14 cellular contexts compared by ENCODE assay signal in the genomic region with DNA sequence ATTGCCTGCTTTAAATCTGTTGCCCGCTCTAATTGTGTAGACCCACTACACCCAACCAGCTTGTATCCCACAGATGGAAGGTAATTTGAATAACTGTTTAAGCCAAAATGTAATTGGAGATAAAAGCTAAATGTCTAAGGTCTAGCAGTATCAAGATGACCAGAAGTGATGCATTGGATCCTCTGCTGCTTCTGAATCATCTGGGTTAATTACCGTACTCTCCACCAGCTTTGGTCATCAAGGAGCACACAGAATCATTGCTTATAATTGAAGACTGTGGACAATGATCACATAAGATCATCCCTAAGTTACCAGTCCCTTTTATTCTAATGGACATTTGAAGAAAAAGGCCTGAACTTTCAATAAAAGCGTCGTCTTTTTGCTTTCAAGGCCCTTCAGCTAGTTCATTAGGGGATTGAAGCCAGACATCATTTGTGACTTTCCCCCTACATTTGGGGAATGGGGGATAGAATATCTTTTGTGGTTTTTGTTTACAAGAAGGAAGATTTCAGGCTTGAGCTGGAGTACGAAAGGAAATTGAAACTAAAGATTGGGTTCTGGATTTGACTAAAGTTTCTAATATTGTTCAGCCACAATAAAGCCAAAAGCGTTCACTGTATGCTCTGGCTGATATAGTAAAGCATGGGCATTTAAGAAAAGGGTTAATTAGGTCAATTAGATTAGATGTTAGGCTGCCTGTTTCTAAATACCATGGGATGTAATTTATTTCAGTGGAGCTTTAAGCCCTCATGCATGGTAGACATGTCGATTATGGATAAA.
DNase-seq lines count a peak whose midpoint lies in the region; ATAC-seq, FAIRE-seq and TF ChIP-seq lines count a peak whose summit lies in the region.
"Had no signal": no experiment of that assay in that cellular context is flagged by ENCODE, and none has a peak within 500 bp of the region (broad histone marks: within the 10 kb centered on the region; RNA-seq: fewer than 3 reads in every experiment).

No MANE protein-coding gene starts in this region.

- BruUV-seq in MCF 10A (replicated peaks; lab: Mats Ljungman, UMichigan), result no TSS peak

- H3K9me3 ChIP-seq in CD4-positive, alpha-beta T cell (ENCODE audit: control insufficient read depth, low read length), result no peaks in the 10 kb centered on the region
- no peaks in the 10 kb centered on the region for H3K9me3 ChIP-seq in astrocyte (ENCODE audit: insufficient read depth, low read depth, low read length)
- H3K9me3 ChIP-seq: breast epithelium, Caco-2, right atrium auricular region, thoracic aorta had no signal

- H3K27me3 ChIP-seq in CD4-positive, alpha-beta T cell (ENCODE audit: control insufficient read depth, insufficient read depth, low read length), result no peaks in the 10 kb centered on the region
- H3K27me3 ChIP-seq in astrocyte (ENCODE audit: insufficient read depth, low read length), result no peaks in the 10 kb centered on the region
- H3K27me3 ChIP-seq: breast epithelium, right atrium auricular region had no signal

- H3K4me2 ChIP-seq in astrocyte (ENCODE audit: low read length), result no peak overlapping the region

- no peaks in the 10 kb centered on the region for H4K20me1 ChIP-seq in astrocyte (ENCODE audit: insufficient read depth, low read length)

- H3K4me3 ChIP-seq in astrocyte (ENCODE audit: insufficient read depth, low read depth, low read length), result no peak overlapping the region
- H3K4me3 ChIP-seq: breast epithelium, right atrium auricular region, thoracic aorta had no signal

- peaks cover 41% of the 10 kb centered on the region for H3K79me2 ChIP-seq in astrocyte (ENCODE audit: insufficient read depth, low read length)

- no peak for ATAC-seq in CD4-positive, alpha-beta T cell (ENCODE audit: poor library complexity)
- ATAC-seq in GM18870 (IDR thresholded peaks at IDR 0.05; ENCODE audit: unreplicated experiment) (peak; percentile 40), HG02885 (IDR thresholded peaks at IDR 0.05; ENCODE audit: poor library complexity, unreplicated experiment) (peak; percentile 49)

- no peak for DNase-seq in CD4-positive, alpha-beta T cell
- DNase-seq in astrocyte (ENCODE audit: low read depth) (peak; percentile 51), NCI-H748 (lab: John Stamatoyannopoulos, UW; ENCODE audit: unreplicated experiment) (no peak), MCF 10A (ENCODE audit: unreplicated experiment) (no peak), NCI-H748 treated with DMSO at 0.1 percent for 48 hours (lab: John Stamatoyannopoulos, UW) (no peak), NCI-H446 treated with DMSO at 0.1 percent for 48 hours (lab: John Stamatoyannopoulos, UW) (no peak)
- DNase-seq: Caco-2; NCI-H1105 treated with DMSO at 0.1 percent for 48 hours; NK-92 treated with Interleukin-12 subunit alpha and Interleukin-12 subunit beta, amount 100 ng/mL, for 24 hours had no signal

- no peak overlapping the region for H3K9ac ChIP-seq in astrocyte (ENCODE audit: low read length)

- intact Hi-C loops in CD4-positive, alpha-beta T cell (cut with DNase I, micrococcal nuclease), result no loop called here
- intact Hi-C loops in MCF 10A (cut with micrococcal nuclease), result loop anchor here (5.0 kb wide), 1 partner anchor 123 kb away; the partner anchor contains the start of gene CHST11

- H3K27ac ChIP-seq in CD4-positive, alpha-beta T cell (ENCODE audit: low read depth, low read length), result no peak overlapping the region
- no peak overlapping the region for H3K27ac ChIP-seq in astrocyte (ENCODE audit: low read depth, low read length)
- H3K27ac ChIP-seq: breast epithelium, thoracic aorta had no signal

- peak overlapping the region; percentile 25 for H3K27ac Mint-ChIP-seq in CD4-positive, alpha-beta T cell
- H3K27ac Mint-ChIP-seq in astrocyte (ENCODE audit: unreplicated experiment) (peak overlapping the region; percentile 77), MCF 10A (ENCODE audit: low read depth, unreplicated experiment) (no peak overlapping the region)

- POLR2A ChIA-PET in CD4-positive, alpha-beta T cell (lab: Charles Lee), result interaction anchor here (2.0 kb wide), 1 partner anchor 11 kb away, joined by 9 read pairs; no protein-coding TSS in a partner anchor
- POLR2A ChIA-PET in MCF 10A (lab: Yijun Ruan, JAX), result interaction anchor here (1.6 kb wide), 1 partner anchor 9 kb away, joined by 5 read pairs; no protein-coding TSS in a partner anchor

- H3K4me3 Mint-ChIP-seq in CD4-positive, alpha-beta T cell, result peak overlapping the region; percentile 66
- H3K4me3 Mint-ChIP-seq in astrocyte (ENCODE audit: unreplicated experiment) (no peak overlapping the region), MCF 10A (ENCODE audit: unreplicated experiment) (no peak overlapping the region)

- H2AFZ ChIP-seq in astrocyte (ENCODE audit: low read depth, low read length), result no peak overlapping the region

- no peaks in the 10 kb centered on the region for H3K36me3 Mint-ChIP-seq in CD4-positive, alpha-beta T cell (ENCODE audit: low read depth)
- no peaks in the 10 kb centered on the region for H3K36me3 Mint-ChIP-seq in astrocyte (ENCODE audit: low read depth, unreplicated experiment)
- no peaks in the 10 kb centered on the region for H3K36me3 Mint-ChIP-seq in MCF 10A (ENCODE audit: insufficient read depth, unreplicated experiment)

- peaks cover 85% of the 10 kb centered on the region for H3K4me1 Mint-ChIP-seq in CD4-positive, alpha-beta T cell (ENCODE audit: low read depth)
- H3K4me1 Mint-ChIP-seq in astrocyte (ENCODE audit: low read depth, unreplicated experiment) (peaks cover 52% of the 10 kb centered on the region), MCF 10A (ENCODE audit: insufficient read depth, unreplicated experiment) (peaks cover 8% of the 10 kb centered on the region)

- TF ChIP-seq CTCF in CD4-positive, alpha-beta T cell (IDR thresholded peaks at IDR 0.05), result no peak
- TF ChIP-seq CTCF in astrocyte (IDR thresholded peaks at IDR 0.05; ENCODE audit: insufficient read depth, low read depth, low read length) (no peak), MCF 10A (IDR thresholded peaks at IDR 0.05; ENCODE audit: unreplicated experiment) (no peak)

- CTCF ChIA-PET in CD4-positive, alpha-beta T cell (lab: Charles Lee), result interaction anchor here (1.5 kb wide), 1 partner anchor 12 kb away, joined by 5 read pairs; no protein-coding TSS in a partner anchor
- CTCF ChIA-PET in MCF 10A (lab: Yijun Ruan, JAX), result interaction anchor here (0.7 to 2.0 kb wide), 3 partner anchors 88 to 198 kb away, joined by 3 to 6 read pairs (median 3); no protein-coding TSS in a partner anchor

- FAIRE-seq in astrocyte (lab: Jason Lieb, UNC), result no peak

- no peaks in the 10 kb centered on the region for H3K9me3 Mint-ChIP-seq in CD4-positive, alpha-beta T cell
- H3K9me3 Mint-ChIP-seq in astrocyte (ENCODE audit: unreplicated experiment), result no peaks in the 10 kb centered on the region
- no peaks in the 10 kb centered on the region for H3K9me3 Mint-ChIP-seq in MCF 10A (ENCODE audit: unreplicated experiment)

- H3K36me3 ChIP-seq in astrocyte (ENCODE audit: insufficient read depth, low read length), result no peaks in the 10 kb centered on the region
- H3K36me3 ChIP-seq: breast epithelium, right atrium auricular region, thoracic aorta had no signal

- H3K4me1 ChIP-seq in astrocyte (ENCODE audit: insufficient read depth, low read length), result peaks cover 37% of the 10 kb centered on the region
- H3K4me1 ChIP-seq: breast epithelium, Caco-2 had no signal

- no peaks in the 10 kb centered on the region for H3K27me3 Mint-ChIP-seq in CD4-positive, alpha-beta T cell
- H3K27me3 Mint-ChIP-seq in astrocyte (ENCODE audit: low read depth, unreplicated experiment), result no peaks in the 10 kb centered on the region
- no peaks in the 10 kb centered on the region for H3K27me3 Mint-ChIP-seq in MCF 10A (ENCODE audit: insufficient read depth, unreplicated experiment)
